ENCODE assay signal across 1 cellular context in the genomic region with DNA sequence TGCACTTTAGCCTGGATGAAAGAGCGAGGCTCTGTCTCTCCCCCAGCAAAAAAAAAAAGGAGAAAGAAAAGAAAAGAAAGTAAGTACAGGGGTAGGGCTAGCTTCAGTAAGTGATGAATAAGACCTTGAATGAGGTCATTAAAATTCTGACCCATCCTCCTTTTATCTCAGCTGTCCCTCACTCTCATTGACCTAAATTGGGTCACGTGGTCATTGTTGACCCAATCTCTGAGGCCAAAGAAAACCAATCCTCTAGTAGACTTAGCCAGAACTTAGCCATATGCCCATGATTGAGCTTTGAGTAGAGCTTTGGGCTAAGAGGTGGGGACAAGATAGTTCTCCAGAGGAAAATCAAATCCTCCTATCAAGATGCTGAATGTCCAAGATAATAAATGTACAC.
TF ChIP-seq lines count a peak whose summit lies in the region.

No MANE protein-coding gene starts in this region.

TF ChIP-seq in HepG2, 621 proteins besides CTCF, POLR2A, EP300 and RAD21 (continued from another document):
- TF ChIP-seq ZNF101 (CRISPR knock-in tag; IDR thresholded peaks at IDR 0.05; ENCODE audit: borderline replicate concordance, low read depth) (no peak), ATF7 (IDR thresholded peaks at IDR 0.05) (0 out of 2 replicates have a peak, but pooled peaks have one; percentile 3), ATF7 (CRISPR knock-in tag; IDR thresholded peaks at IDR 0.05) (no peak), ZBTB7B (CRISPR knock-in tag; IDR thresholded peaks at IDR 0.05) (no peak)
- TF ChIP-seq, protein P1, sequence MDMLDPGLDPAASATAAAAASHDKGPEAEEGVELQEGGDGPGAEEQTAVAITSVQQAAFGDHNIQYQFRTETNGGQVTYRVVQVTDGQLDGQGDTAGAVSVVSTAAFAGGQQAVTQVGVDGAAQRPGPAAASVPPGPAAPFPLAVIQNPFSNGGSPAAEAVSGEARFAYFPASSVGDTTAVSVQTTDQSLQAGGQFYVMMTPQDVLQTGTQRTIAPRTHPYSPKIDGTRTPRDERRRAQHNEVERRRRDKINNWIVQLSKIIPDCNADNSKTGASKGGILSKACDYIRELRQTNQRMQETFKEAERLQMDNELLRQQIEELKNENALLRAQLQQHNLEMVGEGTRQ (IDR thresholded peaks at IDR 0.05; ENCODE audit: low read depth, low read length) = 0 out of 2 replicates have a peak, but pooled peaks have one; percentile 13
- TF ChIP-seq, protein P1 (CRISPR knock-in tag; IDR thresholded peaks at IDR 0.05; ENCODE audit: borderline replicate concordance) = no peak
